Comparison of ENCODE assay signal across 8 cellular contexts in genomic region chr12:42237052-42237852, GRCh38. TPM values are rescaled to one million over a fixed set of nuclear protein-coding genes. Genes with fewer than 3 reads are reported as not detected.
DNase-seq lines count a peak whose midpoint lies in the region; ATAC-seq and TF ChIP-seq lines count a peak whose summit lies in the region.

No MANE protein-coding gene starts in this region.

- peak overlapping the region; percentile 72 for H2AFZ ChIP-seq in GM23338

- no peak overlapping the region for H3K27ac ChIP-seq in GM23338 (ENCODE audit: low read depth)
- H3K27ac ChIP-seq in gastroesophageal sphincter = peak overlapping the region; percentile 83 to 98 (median 94)
- peak overlapping the region; percentile 94 for H3K27ac ChIP-seq in neutrophil

- H3K27me3 ChIP-seq in GM23338 (ENCODE audit: insufficient read depth) (peaks cover 95% of the 10 kb centered on the region), gastroesophageal sphincter (no peaks in the 10 kb centered on the region), neutrophil (peaks cover 5% of the 10 kb centered on the region)

- TF ChIP-seq CTCF in GM23338 (conservative IDR thresholded peaks at IDR 0.05; ENCODE audit: low read depth in 2 of 2) (peak; percentile 33 to 51; a peak in 3 of 4 replicates), gastroesophageal sphincter (IDR thresholded peaks at IDR 0.05) (peak; percentile 13 to 62 (median 50)), neutrophil (IDR thresholded peaks at IDR 0.05) (peak; percentile 59)

- no peak for TF ChIP-seq POLR2A in gastroesophageal sphincter (IDR thresholded peaks at IDR 0.05)

- ATAC-seq in GM23338 = peak; percentile 80
- peak; percentile 76 for ATAC-seq in gastroesophageal sphincter

- H3K79me2 ChIP-seq in GM23338 (replicated peaks; ENCODE audit: insufficient read depth) = no peaks in the 10 kb centered on the region

- H3K4me1 ChIP-seq in GM23338 (ENCODE audit: insufficient read depth) (peaks cover 16% of the 10 kb centered on the region), gastroesophageal sphincter (peaks cover 3 to 56% (median 10%) of the 10 kb centered on the region in 3 donors), neutrophil (ENCODE audit: control insufficient read depth in 1 of 2, insufficient read depth in 1 of 2, low read depth in 1 of 2, low read length in 1 of 2) (peaks cover 18 to 20% of the 10 kb centered on the region in 2 experiments)

- H3K36me3 Mint-ChIP-seq in GM23338 (ENCODE audit: low read depth) = no peaks in the 10 kb centered on the region; the same call in 2 of the 3 replicates

- in situ Hi-C loops in G401 (cut with HindIII; ENCODE audit: low sequenced_read_pairs) = no loop called here

- DNase-seq in G401 (ENCODE audit: low spot score) (peak; percentile 71), GM23338 (ENCODE audit: low spot score) (peak; percentile 89), Kasumi-1 (lab: John Stamatoyannopoulos, UW) (peak; percentile 55 to 67), SIG-M5 treated with dmso at 0.1 percent for 504 hours (lab: John Stamatoyannopoulos, UW; ENCODE audit: unreplicated experiment) (peak; percentile 80), superior temporal gyrus (ENCODE audit: extremely low spot score) (peak; percentile 51)
- DNase-seq in activated naive CD4-positive, alpha-beta T cell (lab: John Stamatoyannopoulos, UW) = peak; percentile 10 to 53 (median 29)

- H4K20me1 ChIP-seq in GM23338 (replicated peaks; ENCODE audit: insufficient read depth) = peaks cover 18% of the 10 kb centered on the region

- peak overlapping the region; percentile 76 for H3K4me3 Mint-ChIP-seq in GM23338

- H3K4me3 ChIP-seq in GM23338 (peak overlapping the region; percentile 54), gastroesophageal sphincter (peak overlapping the region; percentile 82 to 98), neutrophil (ENCODE audit: low read depth in 1 of 2, low read length in 1 of 2) (peak overlapping the region; percentile 63 to 83)

- WGBS in gastroesophageal sphincter (ENCODE audit: low coverage in 1 of 2), 2 donors = 1 to 4% methylated on average over 5 to 10 of the region's 56 CpGs

- no peak overlapping the region for H3K27ac Mint-ChIP-seq in GM23338

- H3K9me3 ChIP-seq in gastroesophageal sphincter (no peaks in the 10 kb centered on the region), neutrophil (no peaks in the 10 kb centered on the region)

- H3K36me3 ChIP-seq in GM23338 (ENCODE audit: insufficient read depth) = no peaks in the 10 kb centered on the region
- peaks cover 0 to 14% of the 10 kb centered on the region in 2 donors for H3K36me3 ChIP-seq in gastroesophageal sphincter
- H3K36me3 ChIP-seq in neutrophil = peaks cover 9% of the 10 kb centered on the region

- H3K4me1 Mint-ChIP-seq in GM23338 = peaks cover 10% of the 10 kb centered on the region

- H3K27me3 Mint-ChIP-seq in GM23338 (ENCODE audit: insufficient read depth, low read depth, poor library complexity) = peaks cover 72% of the 10 kb centered on the region

- no peaks in the 10 kb centered on the region for H3K9me2 ChIP-seq in GM23338 (ENCODE audit: insufficient read depth)

- H3K9me3 Mint-ChIP-seq in GM23338 = peaks cover 4% of the 10 kb centered on the region; the same call in 2 of the 3 replicates

- H3F3A ChIP-seq in GM23338 (replicated peaks; ENCODE audit: low read depth) = no peaks in the 10 kb centered on the region

- peak overlapping the region; percentile 74 for H3K4me2 ChIP-seq in GM23338

- no peak for TF ChIP-seq EP300 in gastroesophageal sphincter (IDR thresholded peaks at IDR 0.05)

TF ChIP-seq in GM23338, 12 proteins besides CTCF, POLR2A, EP300 and RAD21:
- TF ChIP-seq REST (IDR thresholded peaks at IDR 0.05; ENCODE audit: unreplicated experiment) (no peak), EZH2 (IDR thresholded peaks at IDR 0.05; ENCODE audit: low read depth, unreplicated experiment) (peak; percentile 34)
TF ChIP-seq in GM23338: peak in this region for 1.

RNA-seq across cellular contexts. Expression of gene YAF2, which starts 0.8 kb away (rescaled TPM):
- total RNA-seq in G401 (2014; rRNA removed; shearing (Covaris generic)) = 12.4 and 18.6 TPM in 2 replicates
- 1.0 and 9.4 TPM in 2 replicates for total RNA-seq in GM23338 (2014; rRNA removed; shearing (Covaris generic))
- polyA plus RNA-seq in GM23338 (2016; fragmentation: Nextera tagmentation; extraction: Ambion mirVana) = 1.0 and 1.3 TPM in 2 replicates
- 10 to 100 TPM; 16.5 to 42.3 (median 25.3) TPM for total RNA-seq in gastroesophageal sphincter

Comparison
In these comparisons a context has a peak if more than half of its experiments do, and no peak if none do; other contexts are left out.
1. DNase-seq: peak in every context shown above with its lines; median percentile 89 in GM23338; 80 in SIG-M5 treated with dmso at 0.1 percent for 504 hours; 71 in G401; 61 in Kasumi-1; 51 in superior temporal gyrus; 29 in activated naive CD4-positive, alpha-beta T cell.